ENCODE assay signal across 9 cellular contexts in the genomic region with DNA sequence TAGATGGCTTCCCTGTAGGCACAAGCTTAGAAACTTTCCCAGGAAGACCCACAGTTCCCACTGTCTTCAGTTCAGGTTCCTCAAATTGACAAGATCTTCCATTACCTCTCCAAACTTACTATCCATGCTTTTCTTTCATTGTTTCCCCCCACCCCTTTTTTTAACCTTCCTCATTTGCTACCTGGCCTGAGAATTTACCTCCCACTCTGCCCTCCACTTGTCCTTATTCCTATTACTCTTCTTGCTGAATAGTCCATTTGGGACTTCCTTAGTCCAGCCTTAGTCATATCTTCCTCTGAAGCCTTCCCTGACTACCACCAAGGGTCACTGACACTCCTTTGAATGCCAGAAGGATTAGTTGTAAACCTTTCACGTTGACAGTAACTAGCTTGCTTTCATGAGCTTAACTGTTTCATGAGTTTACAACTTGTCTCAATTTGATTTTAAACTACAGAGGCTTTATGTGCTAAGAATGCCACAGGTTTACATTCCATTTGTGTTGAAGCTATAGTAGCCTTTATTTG. TPM values are rescaled to one million over a fixed set of nuclear protein-coding genes. Genes with fewer than 3 reads are reported as not detected.
DNase-seq lines count a peak whose midpoint lies in the region; ATAC-seq lines count a peak whose summit lies in the region.
"Had no signal": no experiment of that assay in that cellular context is flagged by ENCODE, and none has a peak within 500 bp of the region (broad histone marks: within the 10 kb centered on the region; RNA-seq: fewer than 3 reads in every experiment).

No MANE protein-coding gene starts in this region.

- peaks cover 14% of the 10 kb centered on the region for H3K36me3 Mint-ChIP-seq in stimulated activated naive CD8-positive, alpha-beta T cell treated with anti-CD3 and anti-CD28 coated beads, Interleukin-15, Interleukin-2, amounts not matched to agents 100 ng/mL and 50 ng/mL, for 24 hours (ENCODE audit: low read depth)
- H3K36me3 Mint-ChIP-seq in activated T-helper 2 cell treated with anti-CD3 and anti-CD28 coated beads, Interferon-gamma antibody, Interleukin-2, Interleukin-4, amounts not matched to agents 10 μg/mL and 5 μg/mL and 100 μg/mL, durations not matched to agents 14 hours and 24 hours and 36 hours (ENCODE audit: low read depth) = peaks cover 14% of the 10 kb centered on the region

- no peak for ATAC-seq in stimulated activated naive CD8-positive, alpha-beta T cell treated with anti-CD3 and anti-CD28 coated beads, Interleukin-15, Interleukin-2, amounts not matched to agents 100 U/mL and 50 U/mL, for 24 hours
- no peak for ATAC-seq in HG03045 (IDR thresholded peaks at IDR 0.05; ENCODE audit: unreplicated experiment)

- no peaks in the 10 kb centered on the region for H3K9me3 Mint-ChIP-seq in stimulated activated naive CD8-positive, alpha-beta T cell treated with anti-CD3 and anti-CD28 coated beads, Interleukin-15, Interleukin-2, amounts not matched to agents 100 ng/mL and 50 ng/mL, for 24 hours
- no peaks in the 10 kb centered on the region for H3K9me3 Mint-ChIP-seq in activated T-helper 2 cell treated with anti-CD3 and anti-CD28 coated beads, Interferon-gamma antibody, Interleukin-2, Interleukin-4, amounts not matched to agents 10 μg/mL and 5 μg/mL and 100 μg/mL, durations not matched to agents 14 hours and 24 hours and 36 hours

- intact Hi-C loops in activated T-helper 2 cell treated with anti-CD3 and anti-CD28 coated beads, Interferon-gamma antibody, Interleukin-2, Interleukin-4, amounts not matched to agents 10 μg/mL and 5 μg/mL and 100 μg/mL, durations not matched to agents 14 hours and 24 hours and 36 hours (cut with micrococcal nuclease) = loop anchor here (2.0 to 5.0 kb wide), 2 partner anchors 54 to 125 kb away; a partner anchor contains a TSS

- DNase-seq in stimulated activated naive CD8-positive, alpha-beta T cell treated with anti-CD3 and anti-CD28 coated beads, Interleukin-15, Interleukin-2, amounts not matched to agents 100 U/mL and 50 U/mL, for 24 hours = no peak
- no peak for DNase-seq in activated T-helper 2 cell treated with anti-CD3 and anti-CD28 coated beads, Interferon-gamma antibody, Interleukin-2, Interleukin-4, amounts not matched to agents 10 μg/mL and 5 μg/mL and 100 μg/mL, durations not matched to agents 14 hours and 24 hours and 36 hours (ENCODE audit: low spot score)
- peak; percentile 35 for DNase-seq in left kidney (ENCODE audit: low read depth, low spot score)
- DNase-seq in NCI-H748 treated with DMSO at 0.1 percent for 48 hours (lab: John Stamatoyannopoulos, UW) = no peak
- DNase-seq in occipital lobe (lab: John Stamatoyannopoulos, UW) = no peak
- no peak for DNase-seq in NCI-H2029 treated with DMSO at 0.1 percent for 48 hours (lab: John Stamatoyannopoulos, UW)
- DNase-seq: mucosa of descending colon had no signal

- peak overlapping the region; percentile 99 for H3K27ac Mint-ChIP-seq in stimulated activated naive CD8-positive, alpha-beta T cell treated with anti-CD3 and anti-CD28 coated beads, Interleukin-15, Interleukin-2, amounts not matched to agents 100 ng/mL and 50 ng/mL, for 24 hours
- no peak overlapping the region for H3K27ac Mint-ChIP-seq in activated T-helper 2 cell treated with anti-CD3 and anti-CD28 coated beads, Interferon-gamma antibody, Interleukin-2, Interleukin-4, amounts not matched to agents 10 μg/mL and 5 μg/mL and 100 μg/mL, durations not matched to agents 14 hours and 24 hours and 36 hours

- H3K27me3 Mint-ChIP-seq in stimulated activated naive CD8-positive, alpha-beta T cell treated with anti-CD3 and anti-CD28 coated beads, Interleukin-15, Interleukin-2, amounts not matched to agents 100 ng/mL and 50 ng/mL, for 24 hours = no peaks in the 10 kb centered on the region
- peaks cover 3% of the 10 kb centered on the region for H3K27me3 Mint-ChIP-seq in activated T-helper 2 cell treated with anti-CD3 and anti-CD28 coated beads, Interferon-gamma antibody, Interleukin-2, Interleukin-4, amounts not matched to agents 10 μg/mL and 5 μg/mL and 100 μg/mL, durations not matched to agents 14 hours and 24 hours and 36 hours (ENCODE audit: low read depth)

- peaks cover 49% of the 10 kb centered on the region for H3K4me1 Mint-ChIP-seq in stimulated activated naive CD8-positive, alpha-beta T cell treated with anti-CD3 and anti-CD28 coated beads, Interleukin-15, Interleukin-2, amounts not matched to agents 100 ng/mL and 50 ng/mL, for 24 hours (ENCODE audit: low read depth)
- peaks cover 27% of the 10 kb centered on the region for H3K4me1 Mint-ChIP-seq in activated T-helper 2 cell treated with anti-CD3 and anti-CD28 coated beads, Interferon-gamma antibody, Interleukin-2, Interleukin-4, amounts not matched to agents 10 μg/mL and 5 μg/mL and 100 μg/mL, durations not matched to agents 14 hours and 24 hours and 36 hours (ENCODE audit: low read depth)

- peak overlapping the region; percentile 97 for H3K4me3 Mint-ChIP-seq in stimulated activated naive CD8-positive, alpha-beta T cell treated with anti-CD3 and anti-CD28 coated beads, Interleukin-15, Interleukin-2, amounts not matched to agents 100 ng/mL and 50 ng/mL, for 24 hours
- peak overlapping the region; percentile 98 for H3K4me3 Mint-ChIP-seq in activated T-helper 2 cell treated with anti-CD3 and anti-CD28 coated beads, Interferon-gamma antibody, Interleukin-2, Interleukin-4, amounts not matched to agents 10 μg/mL and 5 μg/mL and 100 μg/mL, durations not matched to agents 14 hours and 24 hours and 36 hours (ENCODE audit: low read depth)

RNA-seq across cellular contexts. Expression of a gene that starts 1.2 kb away (rescaled TPM):
- total RNA-seq in activated T-helper 2 cell treated with anti-CD3 and anti-CD28 coated beads, Interferon-gamma antibody, Interleukin-2, Interleukin-4, amounts not matched to agents 10 μg/mL and 5 μg/mL and 100 μg/mL, durations not matched to agents 14 hours and 24 hours and 36 hours = 53.7 and 57.4 TPM in 2 replicates
- total RNA-seq in occipital lobe = 47.1 TPM

RNA-seq across cellular contexts. Expression of a gene that starts 37.7 kb away (rescaled TPM):
- not detected in 2 replicates for total RNA-seq in activated T-helper 2 cell treated with anti-CD3 and anti-CD28 coated beads, Interferon-gamma antibody, Interleukin-2, Interleukin-4, amounts not matched to agents 10 μg/mL and 5 μg/mL and 100 μg/mL, durations not matched to agents 14 hours and 24 hours and 36 hours
- total RNA-seq in occipital lobe = not detected
- total RNA-seq: mucosa of descending colon had no signal

RNA-seq across cellular contexts. Expression of a gene that starts 53.8 kb away (rescaled TPM):
- 14.3 and 15.5 TPM in 2 replicates for total RNA-seq in activated T-helper 2 cell treated with anti-CD3 and anti-CD28 coated beads, Interferon-gamma antibody, Interleukin-2, Interleukin-4, amounts not matched to agents 10 μg/mL and 5 μg/mL and 100 μg/mL, durations not matched to agents 14 hours and 24 hours and 36 hours
- 44.1 TPM for total RNA-seq in occipital lobe
